In genomic region chr19:3701200-3701599, GRCh38 we compare ENCODE assay signal across 20 cellular contexts. TPM values are rescaled to one million over a fixed set of nuclear protein-coding genes. Genes with fewer than 3 reads are reported as not detected.
DNase-seq lines count a peak whose midpoint lies in the region; ATAC-seq, FAIRE-seq and TF ChIP-seq lines count a peak whose summit lies in the region.
"Had no signal": no experiment of that assay in that cellular context is flagged by ENCODE, and none has a peak within 500 bp of the region (broad histone marks: within the 10 kb centered on the region; RNA-seq: fewer than 3 reads in every experiment).

No MANE protein-coding gene starts in this region.

- TF ChIP-seq CTCF in HepG2 (CRISPR knock-in tag; IDR thresholded peaks at IDR 0.05) (no peak), right lobe of liver (IDR thresholded peaks at IDR 0.05) (no peak), HEK293 (tag by site-specific recombination; IDR thresholded peaks at IDR 0.05) (no peak), hepatocyte (IDR thresholded peaks at IDR 0.05; ENCODE audit: poor library complexity) (no peak), mammary epithelial cell (conservative IDR thresholded peaks at IDR 0.05 in 1 of 2, IDR thresholded peaks at IDR 0.05 in 1 of 2; ENCODE audit: extremely low read depth in 1 of 2, insufficient read depth in 1 of 2, low read depth in 1 of 2, low read length in 2 of 2) (no peak)

- no peak for TF ChIP-seq RAD21 in HepG2 (CRISPR knock-in tag; IDR thresholded peaks at IDR 0.05)

- H3K9me3 ChIP-seq in HepG2 (ENCODE audit: low read length) (no peaks in the 10 kb centered on the region), right lobe of liver (no peaks in the 10 kb centered on the region), HEK293 (ENCODE audit: control insufficient read depth, insufficient read depth, low read depth, low read length) (no peaks in the 10 kb centered on the region), hepatocyte (ENCODE audit: low read depth) (no peaks in the 10 kb centered on the region), mammary epithelial cell (replicated peaks; ENCODE audit: insufficient read depth, low read length) (no peaks in the 10 kb centered on the region)
- H3K9me3 ChIP-seq: sigmoid colon had no signal

- H4K20me1 ChIP-seq in HepG2 (ENCODE audit: insufficient read depth, low read length) (peaks cover under 1% of the 10 kb centered on the region; the same call in 1 of the 2 replicates), hepatocyte (ENCODE audit: insufficient read depth, poor library complexity, severe bottlenecking) (peaks cover 35% of the 10 kb centered on the region), mammary epithelial cell (ENCODE audit: insufficient read depth, low read length) (no peaks in the 10 kb centered on the region)

- H3K9me2 ChIP-seq in hepatocyte (replicated peaks; ENCODE audit: insufficient read depth): no peaks in the 10 kb centered on the region

- H3K4me2 ChIP-seq in HepG2 (ENCODE audit: low read depth, low read length): 0 out of 2 replicates have a peak overlapping the region, but pooled peaks have one; percentile 14
- H3K4me2 ChIP-seq in hepatocyte: peak overlapping the region; percentile 60
- no peak overlapping the region for H3K4me2 ChIP-seq in mammary epithelial cell (ENCODE audit: insufficient read depth, low read depth, low read length)

- H2AFZ ChIP-seq in HepG2 (ENCODE audit: low read length) (no peak overlapping the region), hepatocyte (no peak overlapping the region), mammary epithelial cell (ENCODE audit: low read depth, low read length) (no peak overlapping the region)

- H3K4me1 ChIP-seq in HepG2 (ENCODE audit: insufficient read depth, low read length) (peaks cover 19% of the 10 kb centered on the region), right lobe of liver (no peaks in the 10 kb centered on the region), HEK293 (ENCODE audit: control insufficient read depth, insufficient read depth, low read length) (no peaks in the 10 kb centered on the region), hepatocyte (ENCODE audit: insufficient read depth) (peaks cover 13% of the 10 kb centered on the region), mammary epithelial cell (ENCODE audit: insufficient read depth, low read length) (no peaks in the 10 kb centered on the region)

- DNase-seq in HepG2 (ENCODE audit: low spot score) (no peak), right lobe of liver (no peak), hepatocyte (ENCODE audit: low spot score) (no peak), mammary epithelial cell (no peak), urothelium cell line (ENCODE audit: low spot score) (no peak)
- DNase-seq: activated CD4-positive, CD25-positive, alpha-beta regulatory T cell treated with anti-CD3 and anti-CD28 coated beads, Interleukin-2, amount 50 U/mL, for 72 hours; activated CD8-positive, alpha-beta memory T cell treated with anti-CD3 and anti-CD28 coated beads, Interleukin-2, amount 50 U/mL, for 4 hours; activated gamma-delta T cell treated with Interleukin-2 at 50 U/mL for 16 hours; amniotic stem cell; glutamatergic neuron; mesendoderm; NCI-H1105; NCI-H345; NCI-H774; nephron progenitor cell; posterior cingulate gyrus; sigmoid colon had no signal

- in situ Hi-C loops in HepG2 (cut with HindIII; ENCODE audit: extremely low pct_ligation_motif_present, low pct_unique_long_range_greater_than_20kb) (no loop called here), mammary epithelial cell (cut with MboI; ENCODE audit: low sequenced_read_pairs in 2 of 2) (no loop called here)

- FAIRE-seq in HepG2 (lab: Jason Lieb, UNC) (no peak), urothelium cell line (lab: Jason Lieb, UNC) (no peak)

- POLR2A ChIA-PET in HepG2 (lab: Yijun Ruan, JAX): no interaction called here
- POLR2A ChIA-PET in HEK293 (lab: Yijun Ruan, JAX): no interaction called here

- H3K36me3 ChIP-seq in HepG2 (replicated peaks in 1 of 2; ENCODE audit: control insufficient read depth in 1 of 2, insufficient read depth in 2 of 2, low read length in 2 of 2) (no peaks in the 10 kb centered on the region), right lobe of liver (no peaks in the 10 kb centered on the region), HEK293 (ENCODE audit: control insufficient read depth in 2 of 2, insufficient read depth in 1 of 2, low read length in 2 of 2) (peaks cover 0 to under 1% of the 10 kb centered on the region in 2 experiments; a peak in 1 of 3 replicates), hepatocyte (replicated peaks; ENCODE audit: insufficient read depth, low read depth) (no peaks in the 10 kb centered on the region), mammary epithelial cell (ENCODE audit: insufficient read depth, low read length) (no peaks in the 10 kb centered on the region)
- H3K36me3 ChIP-seq: sigmoid colon had no signal

- H3K9ac ChIP-seq in HepG2 (ENCODE audit: insufficient read depth, low read depth, low read length) (no peak overlapping the region), mammary epithelial cell (ENCODE audit: insufficient read depth, low read length) (no peak overlapping the region)

- 0% methylated on average over 1 of the region's 1 CpG for WGBS in HepG2 (ENCODE audit: low lambda C conversion rate)
- WGBS in right lobe of liver (ENCODE audit: insufficient coverage, low coverage, low lambda C conversion rate, missing lambda C conversion rate): 0% methylated on average over 1 of the region's 1 CpG
- WGBS in hepatocyte (ENCODE audit: low lambda C conversion rate, missing lambda C conversion rate): 18% methylated on average over 1 of the region's 1 CpG
- WGBS in mammary epithelial cell (ENCODE audit: low coverage, missing lambda C conversion rate): 0% methylated on average over 1 of the region's 1 CpG

- BruUV-seq in HepG2 (replicated peaks; lab: Mats Ljungman, UMichigan): no TSS peak
- no TSS peak for BruUV-seq in mammary epithelial cell (replicated peaks; lab: Mats Ljungman, UMichigan)

- TF ChIP-seq EP300 in HepG2 (IDR thresholded peaks at IDR 0.05; ENCODE audit: low read depth in 2 of 2, low read length in 2 of 2) (no peak), HepG2 (CRISPR knock-in tag; IDR thresholded peaks at IDR 0.05; ENCODE audit: borderline replicate concordance) (no peak)

- H3K4me3 ChIP-seq in HepG2 (replicated peaks in 1 of 3; ENCODE audit: insufficient read depth in 1 of 3, low read depth in 2 of 3, low read length in 3 of 3) (no peak overlapping the region), right lobe of liver (no peak overlapping the region), HEK293 (ENCODE audit: low read depth, low read length) (no peak overlapping the region), hepatocyte (no peak overlapping the region), mammary epithelial cell (replicated peaks in 1 of 3; ENCODE audit: insufficient read depth in 1 of 3, low read depth in 2 of 3, low read length in 3 of 3) (no peak overlapping the region)
- H3K4me3 ChIP-seq: sigmoid colon had no signal

- ATAC-seq in HepG2: no peak
- no peak for ATAC-seq in right lobe of liver
- no peak for ATAC-seq in HG03196 (IDR thresholded peaks at IDR 0.05; ENCODE audit: unreplicated experiment)

- intact Hi-C loops in HepG2 (cut with micrococcal nuclease; ENCODE audit: unreplicated experiment) (loop anchor here (5.0 to 10.0 kb wide), 2 partner anchors 34 to 64 kb away; partner anchors contain the start of genes APBA3 and MRPL54), right lobe of liver (cut with DNase I) (loop anchor here in 1 of 2 donors (5.0 kb wide), 1 partner anchor 34 kb away; no protein-coding TSS in a partner anchor), mammary epithelial cell (cut with micrococcal nuclease) (loop anchor here (2.0 to 10.0 kb wide), 2 partner anchors 74 to 376 kb away; partner anchors contain the start of gene CACTIN)

- H3K27ac ChIP-seq in HepG2 (ENCODE audit: extremely low read length, insufficient read depth, low read length) (no peak overlapping the region), right lobe of liver (no peak overlapping the region), HEK293 (ENCODE audit: extremely low read depth, low read depth, low read length) (no peak overlapping the region), hepatocyte (no peak overlapping the region), mammary epithelial cell (ENCODE audit: insufficient read depth, low read depth, low read length) (no peak overlapping the region)

- CTCF ChIA-PET in HepG2 (lab: Yijun Ruan, JAX; ENCODE audit: low intra/inter-chr PET ratio, low total read pairs) (interaction anchor here (1.3 kb wide), 1 partner anchor 35 kb away, joined by 5 read pairs; no protein-coding TSS in a partner anchor), HEK293 (lab: Yijun Ruan, JAX) (interaction anchor here (0.6 to 2.9 kb wide), 5 partner anchors 9 to 58 kb away, joined by 3 to 25 read pairs (median 3); no protein-coding TSS in a partner anchor), mammary epithelial cell (lab: Charles Lee; ENCODE audit: low non-redundant PET) (interaction anchor here (0.7 kb wide), 1 partner anchor 33 kb away, joined by 4 read pairs; no protein-coding TSS in a partner anchor)

- H3K27me3 ChIP-seq in HepG2 (ENCODE audit: control insufficient read depth in 1 of 2, insufficient read depth in 2 of 2, low read length in 2 of 2): no peaks in the 10 kb centered on the region; a peak in 1 of 5 replicates
- H3K27me3 ChIP-seq in right lobe of liver: no peaks in the 10 kb centered on the region
- H3K27me3 ChIP-seq in hepatocyte: no peaks in the 10 kb centered on the region
- H3K27me3 ChIP-seq in mammary epithelial cell (ENCODE audit: insufficient read depth, low read length): no peaks in the 10 kb centered on the region
- H3K27me3 ChIP-seq: sigmoid colon had no signal

- dilution Hi-C loops in mammary epithelial cell (cut with HindIII; ENCODE audit: low sequenced_read_pairs): no loop called here

- peaks cover 24% of the 10 kb centered on the region for H3K79me2 ChIP-seq in HepG2 (ENCODE audit: insufficient read depth, low read length)
- H3K79me2 ChIP-seq in hepatocyte: peaks cover 37% of the 10 kb centered on the region
- peaks cover 37% of the 10 kb centered on the region for H3K79me2 ChIP-seq in mammary epithelial cell (ENCODE audit: insufficient read depth, low read length)

- TF ChIP-seq POLR2A in HepG2 (IDR thresholded peaks at IDR 0.05; ENCODE audit: insufficient read depth in 1 of 2, low read depth in 2 of 2, low read length in 2 of 2) (no peak), right lobe of liver (IDR thresholded peaks at IDR 0.05) (no peak)

RNA-seq across cellular contexts. Expression of gene PIP5K1C, which starts 0.9 kb away (rescaled TPM):
- total RNA-seq in HepG2 (2016; rRNA removed; fragmentation: Illumina TruSeq; extraction: Trizol) (4.3 and 5.2 TPM in 2 replicates), right lobe of liver (1 to 10 TPM; 5.3 to 9.8 (median 7.6) TPM), hepatocyte (13.7 and 20.7 TPM in 2 replicates), mammary epithelial cell (10 to 100 TPM; 22.5 to 26.7 TPM)
- 7.1 TPM in 2 replicates for total RNA-seq in HepG2 (2016; cell fraction: cytosol; rRNA removed; fragmentation: Illumina TruSeq; extraction: Trizol; ENCODE audit: low read depth)
- total RNA-seq in HepG2 (2016; cell fraction: insoluble cytoplasmic fraction; rRNA removed; fragmentation: Illumina TruSeq; extraction: Trizol): 3.5 and 4.4 TPM in 2 replicates
- 6.2 and 6.4 TPM in 2 replicates for total RNA-seq in HepG2 (2016; cell fraction: membrane; rRNA removed; fragmentation: Illumina TruSeq; extraction: Trizol)
- 3.7 and 4.3 TPM in 2 replicates for total RNA-seq in HepG2 (2016; cell fraction: nucleus; rRNA removed; fragmentation: Illumina TruSeq; extraction: Trizol)
- polyA plus RNA-seq in HepG2 (2011; rRNA removed) (3.6 and 4.8 TPM in 2 replicates), hepatocyte (33.5 and 37.1 TPM in 2 replicates), mammary epithelial cell (8.9 TPM)
- 1.9 and 2.3 TPM in 2 replicates for polyA plus RNA-seq in HepG2 (2011; cell fraction: cytosol; rRNA removed)
- 11.5 and 14.0 TPM in 2 replicates for polyA plus RNA-seq in HepG2 (2011; cell fraction: nucleus; rRNA removed)
- 6.4 and 8.6 TPM in 2 replicates for polyA plus RNA-seq in HepG2 (2012)
- polyA plus RNA-seq in HepG2 (2016; cell fraction: cytosol; fragmentation: Illumina TruSeq; extraction: Trizol; ENCODE audit: low read depth): 0.99 and 1.0 TPM in 2 replicates
- polyA plus RNA-seq in HepG2 (2016; cell fraction: insoluble cytoplasmic fraction; fragmentation: Illumina TruSeq; extraction: Trizol; ENCODE audit: low read depth): 6.8 and 10.5 TPM in 2 replicates
- polyA plus RNA-seq in HepG2 (2016; cell fraction: membrane; fragmentation: Illumina TruSeq; extraction: Trizol; ENCODE audit: low read depth): 4.0 and 4.6 TPM in 2 replicates
- 16.9 and 17.1 TPM in 2 replicates for polyA plus RNA-seq in HepG2 (2016; cell fraction: nucleus; fragmentation: Illumina TruSeq; extraction: Trizol; ENCODE audit: insufficient read depth, low read depth)
- polyA minus RNA-seq in HepG2 (2011; rRNA and poly(A)+ RNA removed; ENCODE audit: low replicate concordance): 21.9 and 27.3 TPM in 2 replicates
- 6.3 and 12.3 TPM in 2 replicates for polyA minus RNA-seq in HepG2 (2011; cell fraction: cytosol; rRNA and poly(A)+ RNA removed)
- polyA minus RNA-seq in HepG2 (2011; cell fraction: nucleus; rRNA and poly(A)+ RNA removed): 5.9 and 6.3 TPM in 2 replicates
- 34.6 TPM for polyA minus RNA-seq in mammary epithelial cell

RNA-seq across cellular contexts. Expression of gene TJP3, which starts 7.0 kb away (rescaled TPM):
- total RNA-seq in HepG2 (2016; rRNA removed; fragmentation: Illumina TruSeq; extraction: Trizol): 20.6 and 21.5 TPM in 2 replicates
- total RNA-seq in HepG2 (2016; cell fraction: cytosol; rRNA removed; fragmentation: Illumina TruSeq; extraction: Trizol; ENCODE audit: low read depth): 4.8 and 6.1 TPM in 2 replicates
- 12.8 and 26.0 TPM in 2 replicates for total RNA-seq in HepG2 (2016; cell fraction: insoluble cytoplasmic fraction; rRNA removed; fragmentation: Illumina TruSeq; extraction: Trizol)
- 6.5 and 7.3 TPM in 2 replicates for total RNA-seq in HepG2 (2016; cell fraction: membrane; rRNA removed; fragmentation: Illumina TruSeq; extraction: Trizol)
- 21.9 and 26.6 TPM in 2 replicates for total RNA-seq in HepG2 (2016; cell fraction: nucleus; rRNA removed; fragmentation: Illumina TruSeq; extraction: Trizol)
- polyA plus RNA-seq in HepG2 (2011; rRNA removed): 2.3 and 3.3 TPM in 2 replicates
- 0.60 and 0.95 TPM in 2 replicates for polyA plus RNA-seq in HepG2 (2011; cell fraction: cytosol; rRNA removed)
- 7.0 and 7.9 TPM in 2 replicates for polyA plus RNA-seq in HepG2 (2011; cell fraction: nucleus; rRNA removed)
- polyA plus RNA-seq in HepG2 (2012): 5.3 and 9.8 TPM in 2 replicates
- 1.8 and 2.4 TPM in 2 replicates for polyA plus RNA-seq in HepG2 (2016; cell fraction: cytosol; fragmentation: Illumina TruSeq; extraction: Trizol; ENCODE audit: low read depth)
- 14.4 and 15.0 TPM in 2 replicates for polyA plus RNA-seq in HepG2 (2016; cell fraction: insoluble cytoplasmic fraction; fragmentation: Illumina TruSeq; extraction: Trizol; ENCODE audit: low read depth)
- polyA plus RNA-seq in HepG2 (2016; cell fraction: membrane; fragmentation: Illumina TruSeq; extraction: Trizol; ENCODE audit: low read depth): 3.0 and 3.4 TPM in 2 replicates
- polyA plus RNA-seq in HepG2 (2016; cell fraction: nucleus; fragmentation: Illumina TruSeq; extraction: Trizol; ENCODE audit: insufficient read depth, low read depth): 30.0 and 33.5 TPM in 2 replicates
- 4.2 and 4.7 TPM in 2 replicates for polyA minus RNA-seq in HepG2 (2011; rRNA and poly(A)+ RNA removed; ENCODE audit: low replicate concordance)
- polyA minus RNA-seq in HepG2 (2011; cell fraction: cytosol; rRNA and poly(A)+ RNA removed): 4.5 and 6.3 TPM in 2 replicates
- 3.5 and 6.6 TPM in 2 replicates for polyA minus RNA-seq in HepG2 (2011; cell fraction: nucleus; rRNA and poly(A)+ RNA removed)
- total RNA-seq in right lobe of liver: 10 to 100 TPM in 5 of 6 experiments, 1 to 10 TPM in 1; 7.9 to 27.0 (median 16.5) TPM
- 23.7 and 24.4 TPM in 2 replicates for total RNA-seq in hepatocyte
- polyA plus RNA-seq in hepatocyte: 49.2 and 56.9 TPM in 2 replicates
- total RNA-seq in mammary epithelial cell: under 1 TPM; 0.50 to 0.54 TPM
- polyA plus RNA-seq in mammary epithelial cell: 0.48 TPM
- 0.41 TPM for polyA minus RNA-seq in mammary epithelial cell
- total RNA-seq: endothelial cell of umbilical vein had no signal

Comparison
In these comparisons a context has a peak if more than half of its experiments do, and no peak if none do; other contexts are left out.
1. Of the 63 proteins assayed by ChIP-seq in both HepG2 and HEK293: peak only in HepG2: none; only in HEK293: ZNF121; in both: none; in neither: 62.